ENCODE assay signal across 20 cellular contexts in the genomic region with DNA sequence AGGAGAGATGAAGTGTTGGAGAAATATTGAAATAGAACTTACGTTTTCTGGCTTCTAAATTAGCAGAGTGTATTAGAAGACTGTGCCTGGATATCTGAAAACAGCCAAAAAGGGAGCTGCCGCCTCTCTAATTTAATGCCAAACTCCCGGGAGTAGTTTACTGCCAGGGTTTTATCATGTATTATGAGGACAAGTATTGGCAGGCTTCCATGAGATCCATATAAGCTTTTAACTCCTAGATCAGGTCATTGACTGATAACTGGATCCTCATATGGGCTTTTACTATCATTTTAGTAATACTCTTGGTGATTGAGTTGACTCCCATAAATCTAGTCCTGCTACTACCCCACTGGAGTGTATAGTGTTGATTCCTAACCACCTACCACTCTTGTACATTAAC.
DNase-seq lines count a peak whose midpoint lies in the region; ATAC-seq and TF ChIP-seq lines count a peak whose summit lies in the region.
"Had no signal": no experiment of that assay in that cellular context is flagged by ENCODE, and none has a peak within 500 bp of the region (broad histone marks: within the 10 kb centered on the region; RNA-seq: fewer than 3 reads in every experiment).

No MANE protein-coding gene starts in this region.

- intact Hi-C loops in activated CD8-positive, alpha-beta T cell treated with anti-CD3 and anti-CD28 coated beads for 36 hours (cut with micrococcal nuclease) = no loop called here
- intact Hi-C loops in head of caudate nucleus (cut with DNase I) = no loop called here

- no peaks in the 10 kb centered on the region for H3K36me3 Mint-ChIP-seq in activated CD8-positive, alpha-beta T cell treated with anti-CD3 and anti-CD28 coated beads for 36 hours (ENCODE audit: low read depth)

- POLR2A ChIA-PET in activated CD8-positive, alpha-beta T cell treated with anti-CD3 and anti-CD28 coated beads for 36 hours (lab: Charles Lee) = interaction anchor here (0.6 kb wide), 1 partner anchor 142 kb away, joined by 3 read pairs; no protein-coding TSS in a partner anchor

- no peak overlapping the region for H3K27ac Mint-ChIP-seq in activated CD8-positive, alpha-beta T cell treated with anti-CD3 and anti-CD28 coated beads for 36 hours

- DNase-seq in DMS79 treated with DMSO at 0.1 percent for 48 hours (lab: John Stamatoyannopoulos, UW) (peak; percentile 9), DMS79 (lab: John Stamatoyannopoulos, UW) (no peak), D341Med (ENCODE audit: low spot score) (peak; percentile 43), NCI-H128 (lab: John Stamatoyannopoulos, UW; ENCODE audit: unreplicated experiment) (peak; percentile 19), NCI-H345 (lab: John Stamatoyannopoulos, UW) (peak; percentile 37), MV-4-11 (lab: John Stamatoyannopoulos, UW) (no peak), head of caudate nucleus (no peak)
- no peak for DNase-seq in activated CD8-positive, alpha-beta T cell treated with anti-CD3 and anti-CD28 coated beads for 36 hours
- DNase-seq: 8988T, DMS 273 treated with DMSO at 0.1 percent for 48 hours, EL, GOT3, NCI-H1930, NCI-H2227 treated with DMSO at 0.1 percent for 48 hours, NCI-H524 treated with DMSO at 0.1 percent for 48 hours, OCI-M1, SHP77, T1000 had no signal

- no peak for TF ChIP-seq CTCF in activated CD8-positive, alpha-beta T cell treated with anti-CD3 and anti-CD28 coated beads for 36 hours (IDR thresholded peaks at IDR 0.05)

- no peaks in the 10 kb centered on the region for H3K27me3 Mint-ChIP-seq in activated CD8-positive, alpha-beta T cell treated with anti-CD3 and anti-CD28 coated beads for 36 hours

- no peaks in the 10 kb centered on the region for H3K4me1 Mint-ChIP-seq in activated CD8-positive, alpha-beta T cell treated with anti-CD3 and anti-CD28 coated beads for 36 hours (ENCODE audit: low read depth)

- CTCF ChIA-PET in activated CD8-positive, alpha-beta T cell treated with anti-CD3 and anti-CD28 coated beads for 36 hours (lab: Charles Lee) = no interaction called here

- no peak overlapping the region for H3K4me3 Mint-ChIP-seq in activated CD8-positive, alpha-beta T cell treated with anti-CD3 and anti-CD28 coated beads for 36 hours

- ATAC-seq in activated CD8-positive, alpha-beta T cell treated with anti-CD3 and anti-CD28 coated beads for 36 hours = no peak
- ATAC-seq: GM12878, HCT116 had no signal

- no peaks in the 10 kb centered on the region for H3K9me3 Mint-ChIP-seq in activated CD8-positive, alpha-beta T cell treated with anti-CD3 and anti-CD28 coated beads for 36 hours

Comparison
In these comparisons a context has a peak if more than half of its experiments do, and no peak if none do; other contexts are left out.
1. DNase-seq: peak in DMS79 treated with DMSO at 0.1 percent for 48 hours (single experiment), D341Med (single experiment), NCI-H128 (single experiment) and NCI-H345 (single experiment); none in DMS79 (single experiment), activated CD8-positive, alpha-beta T cell treated with anti-CD3 and anti-CD28 coated beads for 36 hours (single experiment), MV-4-11 (single experiment) and head of caudate nucleus (0 of 42).